12 cellular contexts compared by ENCODE assay signal in the genomic region with DNA sequence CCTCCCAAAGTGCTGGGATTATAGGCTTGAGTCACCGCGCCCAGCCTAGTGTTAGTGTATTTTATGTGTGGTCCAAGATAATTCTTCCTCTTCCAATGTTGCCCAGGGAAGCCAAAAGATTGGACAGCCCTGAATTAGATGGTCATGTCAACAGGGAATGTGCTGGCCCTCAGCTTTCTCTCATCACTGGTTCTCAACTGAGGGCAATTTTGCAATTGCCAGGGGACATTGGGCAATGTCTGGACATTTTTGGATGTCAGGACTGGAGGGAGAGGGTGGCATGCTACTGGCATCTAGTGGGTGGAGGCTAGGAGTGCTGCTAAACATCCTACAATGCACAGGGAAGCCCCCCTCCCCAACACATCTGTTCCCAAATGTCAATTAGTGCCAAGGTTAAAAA.
DNase-seq lines count a peak whose midpoint lies in the region; ATAC-seq, FAIRE-seq and TF ChIP-seq lines count a peak whose summit lies in the region.
"Had no signal": no experiment of that assay in that cellular context is flagged by ENCODE, and none has a peak within 500 bp of the region (broad histone marks: within the 10 kb centered on the region; RNA-seq: fewer than 3 reads in every experiment).

No MANE protein-coding gene starts in this region.

- H3K27ac ChIP-seq in esophagus muscularis mucosa (replicated peaks in 1 of 4) (peak overlapping the region; percentile 56 to 77 (median 62)), osteoblast (ENCODE audit: low read depth, low read length) (peak overlapping the region; percentile 99), small intestine (ENCODE audit: low read depth in 1 of 2, low read length in 1 of 2) (no peak overlapping the region)

- H3K4me1 ChIP-seq in esophagus muscularis mucosa: peaks cover 32 to 39% (median 38%) of the 10 kb centered on the region in 4 donors
- H3K4me1 ChIP-seq in osteoblast (ENCODE audit: insufficient read depth, low read length): peaks cover 48% of the 10 kb centered on the region
- no peaks in the 10 kb centered on the region for H3K4me1 ChIP-seq in small intestine (ENCODE audit: control insufficient read depth in 2 of 2, insufficient read depth in 1 of 2, low read depth in 1 of 2, low read length in 1 of 2)

- H3K27ac Mint-ChIP-seq in Calu3 (ENCODE audit: unreplicated experiment) (no peak overlapping the region), endothelial cell (ENCODE audit: unreplicated experiment) (no peak overlapping the region)
- H3K27ac Mint-ChIP-seq: activated T-helper 2 cell treated with anti-CD3 and anti-CD28 coated beads, Interferon-gamma antibody, Interleukin-2, Interleukin-4, amounts not matched to agents 10 μg/mL and 5 μg/mL and 100 μg/mL, durations not matched to agents 14 hours and 24 hours and 36 hours; CD4-positive, CD25-positive, alpha-beta regulatory T cell; T-helper 1 cell treated with Interleukin-12 subunit alpha and Interleukin-12 subunit beta and Interleukin-4 antibody, amounts not matched to agents 30 μg/mL and 1 μg/mL, for 36 hours had no signal

- ATAC-seq in GM21526 (IDR thresholded peaks at IDR 0.05; ENCODE audit: low FRiP score, unreplicated experiment): no peak

- H2AFZ ChIP-seq in osteoblast (ENCODE audit: low read length): no peak overlapping the region

- H3K9me3 ChIP-seq in esophagus muscularis mucosa (no peaks in the 10 kb centered on the region), osteoblast (ENCODE audit: low read depth, low read length) (no peaks in the 10 kb centered on the region), small intestine (ENCODE audit: control insufficient read depth, low read depth) (no peaks in the 10 kb centered on the region)

- peaks cover 11% of the 10 kb centered on the region for H3K27me3 Mint-ChIP-seq in Calu3 (ENCODE audit: unreplicated experiment)
- peaks cover 7% of the 10 kb centered on the region for H3K27me3 Mint-ChIP-seq in endothelial cell (ENCODE audit: unreplicated experiment)
- H3K27me3 Mint-ChIP-seq: CD4-positive, CD25-positive, alpha-beta regulatory T cell had no signal

- 94% methylated on average over 2 of the region's 2 CpGs for WGBS in esophagus muscularis mucosa
- WGBS in small intestine, 3 donors: 97 to 100% (median 99%) methylated on average over 2 of the region's 2 CpGs

- TF ChIP-seq POLR2A in esophagus muscularis mucosa (IDR thresholded peaks at IDR 0.05; ENCODE audit: low read depth): no peak

- intact Hi-C loops in Calu3 (cut with micrococcal nuclease; ENCODE audit: unreplicated experiment) (loop anchor here (1.0 to 2.0 kb wide), 4 partner anchors 38 to 342 kb away; no protein-coding TSS in a partner anchor), esophagus muscularis mucosa (cut with DNase I) (loop anchor here (1.0 to 5.0 kb wide), 3 partner anchors 37 to 261 kb away; a partner anchor contains a TSS)

- TF ChIP-seq CTCF in Calu3 (IDR thresholded peaks at IDR 0.05; ENCODE audit: unreplicated experiment) (no peak), esophagus muscularis mucosa (IDR thresholded peaks at IDR 0.05) (no peak), osteoblast (IDR thresholded peaks at IDR 0.05; ENCODE audit: extremely low read depth, low read depth, low read length) (no peak), endothelial cell (IDR thresholded peaks at IDR 0.05; ENCODE audit: unreplicated experiment) (no peak)

- H3K36me3 ChIP-seq in esophagus muscularis mucosa (no peaks in the 10 kb centered on the region), osteoblast (ENCODE audit: insufficient read depth, low read length) (no peaks in the 10 kb centered on the region), small intestine (ENCODE audit: control insufficient read depth in 2 of 2, insufficient read depth in 2 of 2, low read length in 2 of 2) (no peaks in the 10 kb centered on the region)

- FAIRE-seq in small intestine (lab: Jason Lieb, UNC): no peak

- no TSS peak for BruUV-seq in Calu3 (replicated peaks; lab: Mats Ljungman, UMichigan)

- no peaks in the 10 kb centered on the region for H3K36me3 Mint-ChIP-seq in Calu3 (ENCODE audit: insufficient read depth, unreplicated experiment)
- H3K36me3 Mint-ChIP-seq in endothelial cell (ENCODE audit: low read depth, unreplicated experiment): no peaks in the 10 kb centered on the region
- H3K36me3 Mint-ChIP-seq: CD4-positive, CD25-positive, alpha-beta regulatory T cell; naive thymus-derived CD8-positive, alpha-beta T cell had no signal

- no peaks in the 10 kb centered on the region for H4K20me1 ChIP-seq in osteoblast (ENCODE audit: insufficient read depth, low read length)

- CTCF ChIA-PET in Calu3 (lab: Charles Lee): interaction anchor here (0.6 to 1.6 kb wide), 7 partner anchors 20 to 404 kb away, joined by 3 to 9 read pairs (median 4); no protein-coding TSS in a partner anchor

- peak overlapping the region; percentile 59 for H3K4me2 ChIP-seq in osteoblast (ENCODE audit: insufficient read depth, low read length)

- H3K27me3 ChIP-seq in esophagus muscularis mucosa (no peaks in the 10 kb centered on the region), osteoblast (ENCODE audit: insufficient read depth, low read length) (no peaks in the 10 kb centered on the region), small intestine (ENCODE audit: control insufficient read depth in 2 of 2, insufficient read depth in 2 of 2, low read length in 2 of 2) (no peaks in the 10 kb centered on the region)

- H3K79me2 ChIP-seq in osteoblast (ENCODE audit: insufficient read depth, low read length): no peaks in the 10 kb centered on the region

- H3K4me3 Mint-ChIP-seq in Calu3 (ENCODE audit: low read depth, unreplicated experiment) (no peak overlapping the region), endothelial cell (ENCODE audit: unreplicated experiment) (no peak overlapping the region)
- H3K4me3 Mint-ChIP-seq: CD4-positive, CD25-positive, alpha-beta regulatory T cell; naive thymus-derived CD8-positive, alpha-beta T cell; T-helper 1 cell treated with Interleukin-12 subunit alpha and Interleukin-12 subunit beta and Interleukin-4 antibody, amounts not matched to agents 30 μg/mL and 1 μg/mL, for 36 hours had no signal

- H3K4me1 Mint-ChIP-seq in Calu3 (ENCODE audit: low read depth, unreplicated experiment) (no peaks in the 10 kb centered on the region), endothelial cell (ENCODE audit: unreplicated experiment) (peaks cover 15% of the 10 kb centered on the region)
- H3K4me1 Mint-ChIP-seq: CD4-positive, CD25-positive, alpha-beta regulatory T cell had no signal

- TF ChIP-seq EP300 in esophagus muscularis mucosa (IDR thresholded peaks at IDR 0.05): no peak

- H3K9me3 Mint-ChIP-seq in Calu3 (ENCODE audit: low read depth, unreplicated experiment): no peaks in the 10 kb centered on the region
- H3K9me3 Mint-ChIP-seq in endothelial cell (ENCODE audit: unreplicated experiment): no peaks in the 10 kb centered on the region
- H3K9me3 Mint-ChIP-seq: activated T-helper 2 cell treated with anti-CD3 and anti-CD28 coated beads, Interferon-gamma antibody, Interleukin-2, Interleukin-4, amounts not matched to agents 10 μg/mL and 5 μg/mL and 100 μg/mL, durations not matched to agents 14 hours and 24 hours and 36 hours; CD4-positive, CD25-positive, alpha-beta regulatory T cell; naive thymus-derived CD8-positive, alpha-beta T cell; T-helper 1 cell treated with Interleukin-12 subunit alpha and Interleukin-12 subunit beta and Interleukin-4 antibody, amounts not matched to agents 30 μg/mL and 1 μg/mL, for 36 hours had no signal

- H3K4me3 ChIP-seq in esophagus muscularis mucosa: no peak overlapping the region
- H3K4me3 ChIP-seq in osteoblast (ENCODE audit: insufficient read depth, low read length): no peak overlapping the region
- H3K4me3 ChIP-seq in small intestine (ENCODE audit: low read depth in 1 of 2, low read length in 2 of 2): no peak overlapping the region

- DNase-seq in Calu3 (peak; percentile 9), NCI-H524 treated with DMSO at 0.1 percent for 48 hours (lab: John Stamatoyannopoulos, UW) (peak; percentile 71), esophagus muscularis mucosa (ENCODE audit: extremely low spot score) (no peak), osteoblast (ENCODE audit: insufficient read length, low spot score, missing footprints) (peak; percentile 64), ureter (ENCODE audit: low spot score) (no peak), endothelial cell (ENCODE audit: low spot score) (no peak), small intestine (no peak)

Comparison
In these comparisons a context has a peak if more than half of its experiments do, and no peak if none do; other contexts are left out.
1. DNase-seq: peak in Calu3 (single experiment), NCI-H524 treated with DMSO at 0.1 percent for 48 hours (single experiment) and osteoblast (single experiment); none in esophagus muscularis mucosa (single experiment), ureter (single experiment), endothelial cell (single experiment) and small intestine (single experiment).
2. H3K27ac ChIP-seq: peak in esophagus muscularis mucosa (4 of 4) and osteoblast (single experiment); none in small intestine (0 of 2).